ENCODE assay signal across 8 cellular contexts in the genomic region with DNA sequence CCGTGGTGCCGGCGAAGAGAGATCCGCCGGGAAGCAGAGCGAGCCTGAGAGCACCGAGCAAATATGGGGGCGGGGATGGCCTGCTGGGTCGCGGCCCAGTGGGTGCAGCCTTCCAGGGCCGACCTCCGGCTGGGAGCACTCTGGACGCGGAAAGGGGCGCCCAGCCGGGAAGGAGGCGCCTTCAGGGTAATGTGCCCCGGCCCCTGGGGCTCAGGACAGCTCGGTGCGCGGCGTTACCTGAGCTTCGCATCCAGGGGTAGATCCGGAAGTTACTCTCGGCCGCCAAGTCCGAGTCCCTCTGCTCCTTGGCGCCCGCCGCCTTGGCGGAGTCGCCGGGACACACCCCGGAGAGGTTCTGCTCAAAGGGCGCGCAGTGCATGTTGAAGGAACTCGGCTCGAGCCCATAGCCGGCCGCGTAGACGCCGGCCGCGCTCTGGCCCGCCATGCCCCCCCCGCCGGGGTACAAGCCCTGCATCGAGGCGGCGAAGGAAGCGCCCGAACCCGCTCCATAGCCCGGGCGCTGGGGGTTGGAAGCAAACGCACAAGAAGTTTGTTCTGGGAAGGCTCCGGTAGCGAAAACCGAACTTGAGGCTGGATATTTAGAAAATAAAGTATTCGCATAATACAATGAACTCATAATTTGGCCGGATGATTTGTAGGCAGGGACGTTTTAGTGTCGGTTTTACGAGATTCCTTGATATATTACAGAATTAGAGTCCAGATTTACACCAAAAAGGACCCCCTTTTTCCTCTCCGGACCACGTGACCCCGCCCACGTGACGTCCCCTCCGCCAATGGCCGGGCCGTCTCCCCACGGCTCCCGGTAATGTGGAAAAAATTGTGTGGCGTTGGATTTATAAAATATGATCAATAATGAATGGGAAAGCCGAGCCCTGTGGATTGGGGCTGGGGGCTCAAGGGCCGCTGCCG. TPM values are rescaled to one million over a fixed set of nuclear protein-coding genes. Genes with fewer than 3 reads are reported as not detected.
DNase-seq lines count a peak whose midpoint lies in the region; ATAC-seq and TF ChIP-seq lines count a peak whose summit lies in the region.

Gene HOXB7, minus strand, starts transcription at position 736 of the 930 bp plus-strand sequence. Its CDS starts 99 bp downstream, at position 637.

- H3K27me3 Mint-ChIP-seq in T-helper 2 cell treated with Interferon-gamma antibody and Interleukin-4, amounts not matched to agents 5 μg/mL and 100 μg/mL, for 36 hours (ENCODE audit: low read depth) = peaks cover 80% of the 10 kb centered on the region
- peaks cover 98% of the 10 kb centered on the region for H3K27me3 Mint-ChIP-seq in stimulated activated memory B cell treated with anti-CD40 and anti-IgM and Interleukin-4, amounts not matched to agents 10 μg/mL and 1 μg/mL and 100 μg/mL, for 72 hours

- H3K27ac ChIP-seq in lung (ENCODE audit: low read depth in 1 of 2, low read length in 1 of 2) = peak within 1 kb of the TSS in 1 of 2 donors; percentile 54

- no peak for TF ChIP-seq RAD21 in Ishikawa (IDR thresholded peaks at IDR 0.05; ENCODE audit: low read depth)

- no peaks in the 10 kb centered on the region for H3K36me3 ChIP-seq in lung (ENCODE audit: control insufficient read depth in 2 of 2, insufficient read depth in 2 of 2, low read length in 2 of 2)

- peak within 1 kb of the TSS; percentile 43 for H3K4me3 ChIP-seq in lung

- peak; percentile 56; the same call in 1 of the 2 replicates for TF ChIP-seq EP300 in Ishikawa (IDR thresholded peaks at IDR 0.05; ENCODE audit: borderline replicate concordance)

- peaks cover 0 to 2% of the 10 kb centered on the region in 2 donors for H3K9me3 ChIP-seq in lung (ENCODE audit: control insufficient read depth in 2 of 2, insufficient read depth in 1 of 2, low read length in 1 of 2)

- ATAC-seq in lung (ENCODE audit: insufficient read depth, low FRiP score) (peak; percentile 42), GM18519 (IDR thresholded peaks at IDR 0.05; ENCODE audit: low FRiP score, unreplicated experiment) (no peak), GM19397 (IDR thresholded peaks at IDR 0.05; ENCODE audit: unreplicated experiment) (no peak)
- peak; percentile 63 for ATAC-seq in stimulated activated memory B cell treated with anti-CD40 and anti-IgM and Interleukin-4, amounts not matched to agents 10 μg/mL and 1 μg/mL and 100 μg/mL, for 72 hours

- H3K4me1 ChIP-seq in lung (ENCODE audit: control insufficient read depth in 2 of 2, insufficient read depth in 2 of 2, low read length in 2 of 2) = peaks cover 0 to 11% of the 10 kb centered on the region in 2 donors

- peaks cover 1% of the 10 kb centered on the region for H3K36me3 Mint-ChIP-seq in T-helper 2 cell treated with Interferon-gamma antibody and Interleukin-4, amounts not matched to agents 5 μg/mL and 100 μg/mL, for 36 hours (ENCODE audit: low read depth)
- no peaks in the 10 kb centered on the region for H3K36me3 Mint-ChIP-seq in stimulated activated memory B cell treated with anti-CD40 and anti-IgM and Interleukin-4, amounts not matched to agents 10 μg/mL and 1 μg/mL and 100 μg/mL, for 72 hours

- H3K4me1 Mint-ChIP-seq in T-helper 2 cell treated with Interferon-gamma antibody and Interleukin-4, amounts not matched to agents 5 μg/mL and 100 μg/mL, for 36 hours (ENCODE audit: low read depth) = peaks cover 22% of the 10 kb centered on the region
- peaks cover 55% of the 10 kb centered on the region for H3K4me1 Mint-ChIP-seq in stimulated activated memory B cell treated with anti-CD40 and anti-IgM and Interleukin-4, amounts not matched to agents 10 μg/mL and 1 μg/mL and 100 μg/mL, for 72 hours

- H3K27ac Mint-ChIP-seq in T-helper 2 cell treated with Interferon-gamma antibody and Interleukin-4, amounts not matched to agents 5 μg/mL and 100 μg/mL, for 36 hours = peak within 1 kb of the TSS; percentile 57
- H3K27ac Mint-ChIP-seq in stimulated activated memory B cell treated with anti-CD40 and anti-IgM and Interleukin-4, amounts not matched to agents 10 μg/mL and 1 μg/mL and 100 μg/mL, for 72 hours = peak within 1 kb of the TSS; percentile 9

- TF ChIP-seq CTCF in lung (IDR thresholded peaks at IDR 0.05; ENCODE audit: control extremely low read depth, extremely low read depth) = no peak

- H3K27me3 ChIP-seq in lung (ENCODE audit: control insufficient read depth, insufficient read depth) = peaks cover 2% of the 10 kb centered on the region

- peak; percentile 92 for DNase-seq in GM03348 (ENCODE audit: low spot score)
- peak; percentile 54 for DNase-seq in T-helper 2 cell treated with Interferon-gamma antibody and Interleukin-4, amounts not matched to agents 5 μg/mL and 100 μg/mL, for 36 hours (ENCODE audit: low spot score)
- DNase-seq in cerebellum (ENCODE audit: low spot score) = peak; percentile 20
- DNase-seq in lung (ENCODE audit: low spot score) = peak; percentile 61

- peak within 1 kb of the TSS; percentile 90 for H3K4me3 Mint-ChIP-seq in T-helper 2 cell treated with Interferon-gamma antibody and Interleukin-4, amounts not matched to agents 5 μg/mL and 100 μg/mL, for 36 hours
- peak within 1 kb of the TSS; percentile 88 for H3K4me3 Mint-ChIP-seq in stimulated activated memory B cell treated with anti-CD40 and anti-IgM and Interleukin-4, amounts not matched to agents 10 μg/mL and 1 μg/mL and 100 μg/mL, for 72 hours

- no peaks in the 10 kb centered on the region for H3K9me3 Mint-ChIP-seq in T-helper 2 cell treated with Interferon-gamma antibody and Interleukin-4, amounts not matched to agents 5 μg/mL and 100 μg/mL, for 36 hours
- peaks cover 2% of the 10 kb centered on the region for H3K9me3 Mint-ChIP-seq in stimulated activated memory B cell treated with anti-CD40 and anti-IgM and Interleukin-4, amounts not matched to agents 10 μg/mL and 1 μg/mL and 100 μg/mL, for 72 hours

- WGBS in lung, 2 donors = 1 to 2% methylated on average over 72 to 79 of the region's 79 CpGs

TF ChIP-seq in Ishikawa, 13 proteins besides CTCF, POLR2A, EP300 and RAD21:
- TF ChIP-seq, protein P1, sequence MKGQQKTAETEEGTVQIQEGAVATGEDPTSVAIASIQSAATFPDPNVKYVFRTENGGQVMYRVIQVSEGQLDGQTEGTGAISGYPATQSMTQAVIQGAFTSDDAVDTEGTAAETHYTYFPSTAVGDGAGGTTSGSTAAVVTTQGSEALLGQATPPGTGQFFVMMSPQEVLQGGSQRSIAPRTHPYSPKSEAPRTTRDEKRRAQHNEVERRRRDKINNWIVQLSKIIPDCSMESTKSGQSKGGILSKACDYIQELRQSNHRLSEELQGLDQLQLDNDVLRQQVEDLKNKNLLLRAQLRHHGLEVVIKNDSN (IDR thresholded peaks at IDR 0.05) = peak; percentile 98
- TF ChIP-seq, protein P2, sequence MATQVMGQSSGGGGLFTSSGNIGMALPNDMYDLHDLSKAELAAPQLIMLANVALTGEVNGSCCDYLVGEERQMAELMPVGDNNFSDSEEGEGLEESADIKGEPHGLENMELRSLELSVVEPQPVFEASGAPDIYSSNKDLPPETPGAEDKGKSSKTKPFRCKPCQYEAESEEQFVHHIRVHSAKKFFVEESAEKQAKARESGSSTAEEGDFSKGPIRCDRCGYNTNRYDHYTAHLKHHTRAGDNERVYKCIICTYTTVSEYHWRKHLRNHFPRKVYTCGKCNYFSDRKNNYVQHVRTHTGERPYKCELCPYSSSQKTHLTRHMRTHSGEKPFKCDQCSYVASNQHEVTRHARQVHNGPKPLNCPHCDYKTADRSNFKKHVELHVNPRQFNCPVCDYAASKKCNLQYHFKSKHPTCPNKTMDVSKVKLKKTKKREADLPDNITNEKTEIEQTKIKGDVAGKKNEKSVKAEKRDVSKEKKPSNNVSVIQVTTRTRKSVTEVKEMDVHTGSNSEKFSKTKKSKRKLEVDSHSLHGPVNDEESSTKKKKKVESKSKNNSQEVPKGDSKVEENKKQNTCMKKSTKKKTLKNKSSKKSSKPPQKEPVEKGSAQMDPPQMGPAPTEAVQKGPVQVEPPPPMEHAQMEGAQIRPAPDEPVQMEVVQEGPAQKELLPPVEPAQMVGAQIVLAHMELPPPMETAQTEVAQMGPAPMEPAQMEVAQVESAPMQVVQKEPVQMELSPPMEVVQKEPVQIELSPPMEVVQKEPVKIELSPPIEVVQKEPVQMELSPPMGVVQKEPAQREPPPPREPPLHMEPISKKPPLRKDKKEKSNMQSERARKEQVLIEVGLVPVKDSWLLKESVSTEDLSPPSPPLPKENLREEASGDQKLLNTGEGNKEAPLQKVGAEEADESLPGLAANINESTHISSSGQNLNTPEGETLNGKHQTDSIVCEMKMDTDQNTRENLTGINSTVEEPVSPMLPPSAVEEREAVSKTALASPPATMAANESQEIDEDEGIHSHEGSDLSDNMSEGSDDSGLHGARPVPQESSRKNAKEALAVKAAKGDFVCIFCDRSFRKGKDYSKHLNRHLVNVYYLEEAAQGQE (IDR thresholded peaks at IDR 0.05; ENCODE audit: low read depth) = no peak
- TF ChIP-seq ZBTB7A (IDR thresholded peaks at IDR 0.05; ENCODE audit: low read depth) (peak; percentile 52; the same call in 1 of the 2 replicates), NFIC (IDR thresholded peaks at IDR 0.05) (0 out of 2 replicates have a peak, but pooled peaks have one; percentile 28), FOXM1 (IDR thresholded peaks at IDR 0.05; ENCODE audit: borderline replicate concordance, low read depth) (0 out of 2 replicates have a peak, but pooled peaks have one; percentile 16)

RNA-seq across cellular contexts. Expression of gene HOXB7, which starts in this region (rescaled TPM):
- not detected for total RNA-seq in cerebellum
- total RNA-seq in lung = 1 to 10 TPM in 1 of 2 donors, under 1 TPM in 1; 0.43 to 3.3 TPM
- 1 to 10 TPM; 1.2 to 3.3 TPM for polyA plus RNA-seq in lung

Comparison
In these comparisons a context has a peak if more than half of its experiments do, and no peak if none do; other contexts are left out.
1. Peak in DNase-seq in cerebellum; RNA of the gene not detected or under 1 TPM.
2. DNase-seq: peak in every context shown above with its lines; median percentile 92 in GM03348; 61 in lung; 54 in T-helper 2 cell treated with Interferon-gamma antibody and Interleukin-4, amounts not matched to agents 5 μg/mL and 100 μg/mL, for 36 hours; 20 in cerebellum.
3. ATAC-seq: peak in lung (single experiment) and stimulated activated memory B cell treated with anti-CD40 and anti-IgM and Interleukin-4, amounts not matched to agents 10 μg/mL and 1 μg/mL and 100 μg/mL, for 72 hours (single experiment); none in GM18519 (single experiment) and GM19397 (single experiment).